ENCODE assay signal across 1 cellular context in genomic region chrX:85243155-85243554, GRCh38.
TF ChIP-seq lines count a peak whose summit lies in the region.

No MANE protein-coding gene starts in this region.

TF ChIP-seq in GM12878, 131 proteins besides CTCF, POLR2A, EP300 and RAD21:
- no peak for TF ChIP-seq ZSCAN29 (IDR thresholded peaks at IDR 0.05)
- TF ChIP-seq, protein P1, sequence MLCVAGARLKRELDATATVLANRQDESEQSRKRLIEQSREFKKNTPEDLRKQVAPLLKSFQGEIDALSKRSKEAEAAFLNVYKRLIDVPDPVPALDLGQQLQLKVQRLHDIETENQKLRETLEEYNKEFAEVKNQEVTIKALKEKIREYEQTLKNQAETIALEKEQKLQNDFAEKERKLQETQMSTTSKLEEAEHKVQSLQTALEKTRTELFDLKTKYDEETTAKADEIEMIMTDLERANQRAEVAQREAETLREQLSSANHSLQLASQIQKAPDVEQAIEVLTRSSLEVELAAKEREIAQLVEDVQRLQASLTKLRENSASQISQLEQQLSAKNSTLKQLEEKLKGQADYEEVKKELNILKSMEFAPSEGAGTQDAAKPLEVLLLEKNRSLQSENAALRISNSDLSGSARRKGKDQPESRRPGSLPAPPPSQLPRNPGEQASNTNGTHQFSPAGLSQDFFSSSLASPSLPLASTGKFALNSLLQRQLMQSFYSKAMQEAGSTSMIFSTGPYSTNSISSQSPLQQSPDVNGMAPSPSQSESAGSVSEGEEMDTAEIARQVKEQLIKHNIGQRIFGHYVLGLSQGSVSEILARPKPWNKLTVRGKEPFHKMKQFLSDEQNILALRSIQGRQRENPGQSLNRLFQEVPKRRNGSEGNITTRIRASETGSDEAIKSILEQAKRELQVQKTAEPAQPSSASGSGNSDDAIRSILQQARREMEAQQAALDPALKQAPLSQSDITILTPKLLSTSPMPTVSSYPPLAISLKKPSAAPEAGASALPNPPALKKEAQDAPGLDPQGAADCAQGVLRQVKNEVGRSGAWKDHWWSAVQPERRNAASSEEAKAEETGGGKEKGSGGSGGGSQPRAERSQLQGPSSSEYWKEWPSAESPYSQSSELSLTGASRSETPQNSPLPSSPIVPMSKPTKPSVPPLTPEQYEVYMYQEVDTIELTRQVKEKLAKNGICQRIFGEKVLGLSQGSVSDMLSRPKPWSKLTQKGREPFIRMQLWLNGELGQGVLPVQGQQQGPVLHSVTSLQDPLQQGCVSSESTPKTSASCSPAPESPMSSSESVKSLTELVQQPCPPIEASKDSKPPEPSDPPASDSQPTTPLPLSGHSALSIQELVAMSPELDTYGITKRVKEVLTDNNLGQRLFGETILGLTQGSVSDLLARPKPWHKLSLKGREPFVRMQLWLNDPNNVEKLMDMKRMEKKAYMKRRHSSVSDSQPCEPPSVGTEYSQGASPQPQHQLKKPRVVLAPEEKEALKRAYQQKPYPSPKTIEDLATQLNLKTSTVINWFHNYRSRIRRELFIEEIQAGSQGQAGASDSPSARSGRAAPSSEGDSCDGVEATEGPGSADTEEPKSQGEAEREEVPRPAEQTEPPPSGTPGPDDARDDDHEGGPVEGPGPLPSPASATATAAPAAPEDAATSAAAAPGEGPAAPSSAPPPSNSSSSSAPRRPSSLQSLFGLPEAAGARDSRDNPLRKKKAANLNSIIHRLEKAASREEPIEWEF (IDR thresholded peaks at IDR 0.05; ENCODE audit: insufficient replicate concordance, low read depth, low read length) = no peak
- no peak for TF ChIP-seq GABPA (IDR thresholded peaks at IDR 0.05; ENCODE audit: low read depth)
- TF ChIP-seq, protein P2, sequence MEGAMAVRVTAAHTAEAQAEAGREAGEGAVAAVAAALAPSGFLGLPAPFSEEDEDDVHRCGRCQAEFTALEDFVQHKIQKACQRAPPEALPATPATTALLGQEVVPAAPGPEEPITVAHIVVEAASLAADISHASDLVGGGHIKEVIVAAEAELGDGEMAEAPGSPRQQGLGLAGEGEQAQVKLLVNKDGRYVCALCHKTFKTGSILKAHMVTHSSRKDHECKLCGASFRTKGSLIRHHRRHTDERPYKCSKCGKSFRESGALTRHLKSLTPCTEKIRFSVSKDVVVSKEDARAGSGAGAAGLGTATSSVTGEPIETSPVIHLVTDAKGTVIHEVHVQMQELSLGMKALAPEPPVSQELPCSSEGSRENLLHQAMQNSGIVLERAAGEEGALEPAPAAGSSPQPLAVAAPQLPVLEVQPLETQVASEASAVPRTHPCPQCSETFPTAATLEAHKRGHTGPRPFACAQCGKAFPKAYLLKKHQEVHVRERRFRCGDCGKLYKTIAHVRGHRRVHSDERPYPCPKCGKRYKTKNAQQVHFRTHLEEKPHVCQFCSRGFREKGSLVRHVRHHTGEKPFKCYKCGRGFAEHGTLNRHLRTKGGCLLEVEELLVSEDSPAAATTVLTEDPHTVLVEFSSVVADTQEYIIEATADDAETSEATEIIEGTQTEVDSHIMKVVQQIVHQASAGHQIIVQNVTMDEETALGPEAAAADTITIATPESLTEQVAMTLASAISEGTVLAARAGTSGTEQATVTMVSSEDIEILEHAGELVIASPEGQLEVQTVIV (IDR thresholded peaks at IDR 0.05; ENCODE audit: borderline replicate concordance, partially characterized antibody) = no peak
- TF ChIP-seq ZNF384 (IDR thresholded peaks at IDR 0.05; ENCODE audit: borderline replicate concordance, low read depth, low read length) = no peak
- no peak for TF ChIP-seq RB1 (IDR thresholded peaks at IDR 0.05; ENCODE audit: borderline replicate concordance)
- TF ChIP-seq HSF1 (IDR thresholded peaks at IDR 0.05; ENCODE audit: low read depth, low read length) = no peak
- TF ChIP-seq ESRRA (IDR thresholded peaks at IDR 0.05; ENCODE audit: low read length) = no peak
- no peak for TF ChIP-seq SREBF2 (IDR thresholded peaks at IDR 0.05; ENCODE audit: low read length)
- no peak for TF ChIP-seq PML (IDR thresholded peaks at IDR 0.05; ENCODE audit: low read length)
- TF ChIP-seq SUPT20H (IDR thresholded peaks at IDR 0.05; ENCODE audit: borderline replicate concordance, control insufficient read depth, low read depth, low read length) = no peak
- TF ChIP-seq YBX1 (IDR thresholded peaks at IDR 0.05) = no peak
- TF ChIP-seq MTA3 (IDR thresholded peaks at IDR 0.05; ENCODE audit: borderline replicate concordance, low read length) = no peak
TF ChIP-seq in GM12878: peak in this region for 0.
